8 cellular contexts compared by ENCODE assay signal in genomic region chr7:139016931-139017511, GRCh38.
DNase-seq lines count a peak whose midpoint lies in the region; ATAC-seq lines count a peak whose summit lies in the region.

No MANE protein-coding gene starts in this region.

- peak; percentile 91 for ATAC-seq in HG02759 (IDR thresholded peaks at IDR 0.05; ENCODE audit: unreplicated experiment)

- DNase-seq in NK-92 treated with Interleukin-12 subunit alpha and Interleukin-12 subunit beta, amount 100 ng/mL, for 24 hours (lab: John Stamatoyannopoulos, UW) = peak; percentile 31
- DNase-seq in NK-92 (lab: John Stamatoyannopoulos, UW; ENCODE audit: unreplicated experiment) (no peak), NCI-H1436 treated with DMSO at 0.1 percent for 48 hours (lab: John Stamatoyannopoulos, UW) (peak; percentile 5), T-helper 1 cell (peak in 4 of 5 donors; percentile 27 to 74 (median 46)), anterior cingulate cortex (lab: John Stamatoyannopoulos, UW) (peak in 45 of 58 donors; percentile 3 to 69 (median 31)), hepatic stellate cell (ENCODE audit: low spot score) (peak; percentile 76), smooth muscle cell of the brain vasculature (ENCODE audit: low read depth, low spot score) (peak; percentile 31)
